ENCODE assay signal across 8 cellular contexts in the genomic region with DNA sequence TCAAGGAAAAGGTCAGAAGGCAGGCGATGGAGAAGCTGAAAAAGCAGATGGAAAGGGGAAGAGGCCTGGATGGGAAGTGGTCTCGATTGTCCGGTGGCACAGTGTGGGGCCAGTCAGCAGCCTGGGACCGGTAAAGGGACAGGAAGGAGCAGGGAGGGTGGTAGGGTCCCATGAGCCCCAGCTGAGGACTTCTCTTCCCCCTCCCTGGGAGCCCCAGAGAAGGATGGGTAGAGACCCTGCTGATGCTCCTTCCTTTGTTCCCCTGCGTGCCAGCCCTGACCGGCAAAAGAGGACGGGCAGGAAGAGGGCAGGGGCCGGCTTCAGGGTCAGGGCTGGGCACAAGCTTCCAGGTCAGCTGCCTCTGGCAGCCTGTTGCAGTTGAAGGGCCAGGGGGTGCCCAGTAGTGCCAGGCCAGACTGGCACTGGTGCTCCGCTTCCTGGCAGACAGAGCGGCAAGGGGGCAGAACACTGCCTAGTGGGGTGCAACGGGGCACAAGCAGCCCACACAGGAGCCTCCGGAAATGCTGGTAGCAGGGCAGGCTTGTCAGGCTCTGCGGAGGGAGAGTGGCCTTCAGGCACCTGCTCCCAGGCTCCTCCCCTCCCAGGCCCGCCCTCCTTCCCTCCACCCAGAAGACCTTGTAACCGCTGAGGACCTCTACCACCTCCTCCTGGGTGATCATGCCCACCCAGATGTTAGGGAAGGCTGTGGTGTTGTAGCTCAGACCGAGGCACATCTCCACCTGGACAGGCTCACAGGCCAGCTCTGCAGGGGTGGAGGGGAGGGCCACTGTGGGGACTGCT. TPM values are rescaled to one million over a fixed set of nuclear protein-coding genes. Genes with fewer than 3 reads are reported as not detected.
A peak's percentile ranks its signal among the peaks of the same experiment; 100 is the strongest.
DNase-seq lines count a peak whose midpoint lies in the region; TF ChIP-seq lines count a peak whose summit lies in the region.
"Had no signal": no experiment of that assay in that cellular context is flagged by ENCODE, and none has a peak within 500 bp of the region (broad histone marks: within the 10 kb centered on the region; RNA-seq: fewer than 3 reads in every experiment).

No MANE protein-coding gene starts in this region.

- peak; percentile 8 for DNase-seq in MV-4-11 (lab: John Stamatoyannopoulos, UW)
- no peak for DNase-seq in fibroblast of villous mesenchyme (ENCODE audit: low read depth)
- no peak for DNase-seq in skeletal muscle cell (ENCODE audit: low read depth)
- DNase-seq in effector CD8-positive, alpha-beta T cell (lab: John Stamatoyannopoulos, UW), result no peak
- DNase-seq in AG08396 (ENCODE audit: low spot score), result no peak
- DNase-seq in AG20443 (ENCODE audit: low spot score), result no peak
- DNase-seq: activated naive CD4-positive, alpha-beta T cell treated with anti-CD3 and anti-CD28 coated beads, Interleukin-2, amount 10 ng/mL, durations not matched to agents 7 days and 5 days; NCI-H2081 had no signal

- H3K4me3 ChIP-seq in fibroblast of villous mesenchyme (ENCODE audit: low read depth, low read length), result peak overlapping the region; percentile 63
- H3K4me3 ChIP-seq in skeletal muscle cell (ENCODE audit: low read depth, low read length), result peak overlapping the region; percentile 50

- no peak for TF ChIP-seq CTCF in fibroblast of villous mesenchyme (IDR thresholded peaks at IDR 0.05; ENCODE audit: insufficient read depth, low read depth, low read length)

RNA-seq across cellular contexts. Expression of gene C1QTNF5, which starts 0.7 kb away (rescaled TPM):
- 6.5 and 13.5 TPM in 2 replicates for total RNA-seq in fibroblast of villous mesenchyme

RNA-seq across cellular contexts. Expression of gene MFRP, which starts 5.1 kb away (rescaled TPM):
- total RNA-seq in fibroblast of villous mesenchyme, result under 0.01 TPM in 1 of 2 replicates, not detected in the other

RNA-seq across cellular contexts. Expression of gene RNF26, which starts 7.1 kb away (rescaled TPM):
- 5.2 and 5.8 TPM in 2 replicates for total RNA-seq in fibroblast of villous mesenchyme

RNA-seq across cellular contexts. Expression of gene MCAM, which starts 24.5 kb away (rescaled TPM):
- 77.3 and 86.4 TPM in 2 replicates for total RNA-seq in fibroblast of villous mesenchyme

RNA-seq across cellular contexts. Expression of gene USP2, which starts 40.1 kb away (rescaled TPM):
- total RNA-seq in fibroblast of villous mesenchyme, result under 0.01 and 0.43 TPM in 2 replicates
